Comparison of ENCODE assay signal across 35 cellular contexts in the genomic region with DNA sequence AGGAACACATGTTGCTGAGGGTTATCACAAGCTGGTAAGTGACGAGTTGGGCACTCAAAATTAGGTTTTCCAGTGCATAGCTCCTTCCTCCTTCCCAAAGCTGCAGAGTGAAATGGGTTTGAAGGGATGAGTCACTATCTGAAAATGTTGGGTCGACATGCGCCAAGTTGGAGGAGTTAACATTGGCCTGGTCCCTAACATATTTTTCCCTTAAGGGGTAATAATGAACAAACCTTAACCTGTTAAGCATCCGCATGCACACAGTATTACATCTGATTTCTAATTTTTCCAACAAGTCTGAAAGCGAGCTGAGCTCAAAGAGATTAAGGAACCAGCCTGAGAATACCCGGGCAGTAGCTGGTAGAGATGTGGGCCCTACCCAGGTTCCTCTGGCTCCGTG. TPM values are rescaled to one million over a fixed set of nuclear protein-coding genes. Genes with fewer than 3 reads are reported as not detected.
DNase-seq lines count a peak whose midpoint lies in the region; ATAC-seq, FAIRE-seq and TF ChIP-seq lines count a peak whose summit lies in the region.
"Had no signal": no experiment of that assay in that cellular context is flagged by ENCODE, and none has a peak within 500 bp of the region (broad histone marks: within the 10 kb centered on the region; RNA-seq: fewer than 3 reads in every experiment).

No MANE protein-coding gene starts in this region.

- 96% methylated on average over 7 of the region's 7 CpGs for WGBS in liver
- 71 to 89% (median 81%) methylated on average over 7 of the region's 7 CpGs for WGBS in spleen, 5 donors

- H3K79me2 ChIP-seq in astrocyte (ENCODE audit: insufficient read depth, low read length) = no peaks in the 10 kb centered on the region

- in situ Hi-C loops in GM13977 (cut with MboI; ENCODE audit: low pct_unique_long_range_greater_than_20kb, low sequenced_read_pairs, unreplicated experiment) = no loop called here

- no peak for ATAC-seq in GM18502 (IDR thresholded peaks at IDR 0.05; ENCODE audit: poor library complexity, unreplicated experiment)
- ATAC-seq: activated naive CD8-positive, alpha-beta T cell treated with anti-CD3 and anti-CD28 coated beads, Interleukin-2, amount 50 U/mL, for 24 hours; GM12878; left lung; Panc1; right cardiac atrium had no signal

- H3K4me2 ChIP-seq in astrocyte (ENCODE audit: low read length) = no peak overlapping the region

- no peak overlapping the region for H3K27ac Mint-ChIP-seq in astrocyte (ENCODE audit: unreplicated experiment)
- H3K27ac Mint-ChIP-seq: activated CD4-positive, alpha-beta memory T cell treated with anti-CD3 and anti-CD28 coated beads, Interleukin-2, amount 10 ng/mL, durations not matched to agents 7 days and 5 days; activated naive CD8-positive, alpha-beta T cell treated with anti-CD3 and anti-CD28 coated beads, Interleukin-2, amount 50 U/mL, for 24 hours; CD14-positive monocyte; H9; stimulated activated naive CD8-positive, alpha-beta T cell treated with anti-CD3 and anti-CD28 coated beads, Interleukin-15, Interleukin-2, amounts not matched to agents 100 ng/mL and 50 ng/mL, for 24 hours had no signal

- H3K27ac ChIP-seq in astrocyte (ENCODE audit: low read depth, low read length) (no peak overlapping the region), liver (ENCODE audit: low read depth in 1 of 2, low read length in 2 of 2) (peak overlapping the region; percentile 71 to 74), spleen (no peak overlapping the region)
- H3K27ac ChIP-seq: brain microvascular endothelial cell, HL-60, left lung had no signal

- H3K36me3 ChIP-seq in astrocyte (ENCODE audit: insufficient read depth, low read length) (no peaks in the 10 kb centered on the region), liver (ENCODE audit: control insufficient read depth in 4 of 4, insufficient read depth in 3 of 4, low read depth in 1 of 4, low read length in 3 of 4) (no peaks in the 10 kb centered on the region), spleen (no peaks in the 10 kb centered on the region)
- H3K36me3 ChIP-seq: brain microvascular endothelial cell, left lung, thyroid gland had no signal

- H3K27me3 ChIP-seq in astrocyte (ENCODE audit: insufficient read depth, low read length) (no peaks in the 10 kb centered on the region), liver (ENCODE audit: control insufficient read depth in 4 of 4, insufficient read depth in 4 of 4, low read length in 3 of 4) (no peaks in the 10 kb centered on the region), spleen (replicated peaks in 1 of 7) (no peaks in the 10 kb centered on the region)
- H3K27me3 ChIP-seq: brain microvascular endothelial cell, left lung, thyroid gland had no signal

- peaks cover 13% of the 10 kb centered on the region for H3K4me1 Mint-ChIP-seq in astrocyte (ENCODE audit: low read depth, unreplicated experiment)
- H3K4me1 Mint-ChIP-seq: activated CD4-positive, alpha-beta memory T cell treated with anti-CD3 and anti-CD28 coated beads, Interleukin-2, amount 10 ng/mL, durations not matched to agents 7 days and 5 days; activated naive CD8-positive, alpha-beta T cell treated with anti-CD3 and anti-CD28 coated beads, Interleukin-2, amount 50 U/mL, for 24 hours; CD14-positive monocyte; H9 had no signal

- H2AFZ ChIP-seq in astrocyte (ENCODE audit: low read depth, low read length) = no peak overlapping the region

- no peaks in the 10 kb centered on the region for H3K27me3 Mint-ChIP-seq in astrocyte (ENCODE audit: low read depth, unreplicated experiment)
- H3K27me3 Mint-ChIP-seq: activated naive CD8-positive, alpha-beta T cell treated with anti-CD3 and anti-CD28 coated beads, Interleukin-2, amount 50 U/mL, for 24 hours had no signal

- TF ChIP-seq RAD21 in liver (IDR thresholded peaks at IDR 0.05) = no peak

- no peak overlapping the region for H3K4me3 Mint-ChIP-seq in astrocyte (ENCODE audit: unreplicated experiment)
- H3K4me3 Mint-ChIP-seq: activated CD4-positive, alpha-beta memory T cell treated with anti-CD3 and anti-CD28 coated beads, Interleukin-2, amount 10 ng/mL, durations not matched to agents 7 days and 5 days; activated naive CD8-positive, alpha-beta T cell treated with anti-CD3 and anti-CD28 coated beads, Interleukin-2, amount 50 U/mL, for 24 hours; CD14-positive monocyte; H9; stimulated activated naive CD8-positive, alpha-beta T cell treated with anti-CD3 and anti-CD28 coated beads, Interleukin-15, Interleukin-2, amounts not matched to agents 100 ng/mL and 50 ng/mL, for 24 hours had no signal

- H3K36me3 Mint-ChIP-seq in astrocyte (ENCODE audit: low read depth, unreplicated experiment) = no peaks in the 10 kb centered on the region
- H3K36me3 Mint-ChIP-seq: CD14-positive monocyte had no signal

- no peak for FAIRE-seq in astrocyte (lab: Jason Lieb, UNC)
- FAIRE-seq: endothelial cell of umbilical vein, GM12878 had no signal

- DNase-seq in HCEC 1CT = peak; percentile 45
- DNase-seq in astrocyte (ENCODE audit: low read depth) = peak; percentile 18
- DNase-seq in GM13977 (ENCODE audit: low spot score) = no peak
- no peak for DNase-seq in NCI-H1092 (lab: John Stamatoyannopoulos, UW)
- DNase-seq in spleen = no peak
- DNase-seq: activated CD4-positive, alpha-beta memory T cell treated with anti-CD3 and anti-CD28 coated beads, Interleukin-2, amount 10 ng/mL, durations not matched to agents 7 days and 5 days; activated CD4-positive, CD25-positive, alpha-beta regulatory T cell treated with anti-CD3 and anti-CD28 coated beads, Interleukin-2, amount 50 U/mL, for 72 hours; activated CD8-positive, alpha-beta memory T cell treated with anti-CD3 and anti-CD28 coated beads, Interleukin-2, amount 50 U/mL, for 4 hours; activated naive CD4-positive, alpha-beta T cell; activated naive CD8-positive, alpha-beta T cell treated with anti-CD3 and anti-CD28 coated beads, Interleukin-2, amount 50 U/mL, for 24 hours; brain microvascular endothelial cell; DMS79 treated with DMSO at 0.1 percent for 48 hours; glutamatergic neuron; H9; islet precursor cell; left lung; mesendoderm; MV-4-11; NCI-H146; NCI-H446; NCI-H774; posterior cingulate gyrus; right cardiac atrium; SHP77 treated with DMSO at 0.1 percent for 48 hours; stimulated activated CD8-positive, alpha-beta memory T cell treated with anti-CD3 and anti-CD28 coated beads, Interleukin-4, amount 100 ng/mL, for 48 hours; thyroid gland had no signal

- H3K9me3 ChIP-seq in astrocyte (ENCODE audit: insufficient read depth, low read depth, low read length) = no peaks in the 10 kb centered on the region
- H3K9me3 ChIP-seq in liver (ENCODE audit: control insufficient read depth in 4 of 4, low read length in 3 of 4) = peaks cover 0 to 3% (median 0%) of the 10 kb centered on the region in 4 donors
- H3K9me3 ChIP-seq in spleen = peaks cover 0 to 9% (median 0%) of the 10 kb centered on the region in 8 donors
- H3K9me3 ChIP-seq: left lung, thyroid gland had no signal

- H3K4me3 ChIP-seq in astrocyte (ENCODE audit: insufficient read depth, low read depth, low read length) (no peak overlapping the region), liver (ENCODE audit: low read depth in 1 of 3, low read length in 3 of 3) (no peak overlapping the region), spleen (no peak overlapping the region)
- H3K4me3 ChIP-seq: GM12878, left lung, thyroid gland had no signal

- no peak for TF ChIP-seq CTCF in astrocyte (IDR thresholded peaks at IDR 0.05; ENCODE audit: insufficient read depth, low read depth, low read length)
- TF ChIP-seq CTCF in liver (IDR thresholded peaks at IDR 0.05; ENCODE audit: low read depth, low read length, missing input control) = no peak
- no peak for TF ChIP-seq CTCF in GM13977 (IDR thresholded peaks at IDR 0.05; ENCODE audit: extremely low read depth, insufficient read depth, missing control alignments)
- no peak for TF ChIP-seq CTCF in spleen (IDR thresholded peaks at IDR 0.05 in 8 of 11, conservative IDR thresholded peaks at IDR 0.05 in 3 of 11)

- TF ChIP-seq POLR2A in spleen (IDR thresholded peaks at IDR 0.05) = no peak

- no peaks in the 10 kb centered on the region for H3K4me1 ChIP-seq in astrocyte (ENCODE audit: insufficient read depth, low read length)
- peaks cover 7 to 37% (median 17%) of the 10 kb centered on the region in 4 donors for H3K4me1 ChIP-seq in liver (ENCODE audit: control insufficient read depth in 4 of 4, insufficient read depth in 4 of 4, low read length in 3 of 4)
- peaks cover 0 to 2% (median 0%) of the 10 kb centered on the region in 6 donors for H3K4me1 ChIP-seq in spleen
- H3K4me1 ChIP-seq: left lung had no signal

- no peaks in the 10 kb centered on the region for H3K9me3 Mint-ChIP-seq in astrocyte (ENCODE audit: unreplicated experiment)
- H3K9me3 Mint-ChIP-seq: activated CD4-positive, alpha-beta memory T cell treated with anti-CD3 and anti-CD28 coated beads, Interleukin-2, amount 10 ng/mL, durations not matched to agents 7 days and 5 days; activated naive CD8-positive, alpha-beta T cell treated with anti-CD3 and anti-CD28 coated beads, Interleukin-2, amount 50 U/mL, for 24 hours; stimulated activated naive CD8-positive, alpha-beta T cell treated with anti-CD3 and anti-CD28 coated beads, Interleukin-15, Interleukin-2, amounts not matched to agents 100 ng/mL and 50 ng/mL, for 24 hours had no signal

- no peak overlapping the region for H3K9ac ChIP-seq in astrocyte (ENCODE audit: low read length)
- no peak overlapping the region for H3K9ac ChIP-seq in liver (ENCODE audit: low read depth in 1 of 2, low read length in 2 of 2)

- intact Hi-C loops in spleen (cut with DNase I; ENCODE audit: low total_unique reads) = no loop called here

- no peaks in the 10 kb centered on the region for H4K20me1 ChIP-seq in astrocyte (ENCODE audit: insufficient read depth, low read length)

TF ChIP-seq in liver, 16 proteins besides CTCF, POLR2A, EP300 and RAD21 (continues in another document):
- TF ChIP-seq FOXA1 (IDR thresholded peaks at IDR 0.05) = no peak
- no peak for TF ChIP-seq FOXA2 (IDR thresholded peaks at IDR 0.05)
- TF ChIP-seq GABPA (IDR thresholded peaks at IDR 0.05 in 1 of 2, conservative IDR thresholded peaks at IDR 0.05 in 1 of 2) = no peak

RNA-seq across cellular contexts. Expression of a gene that starts 20.6 kb away (rescaled TPM):
- not detected in 2 replicates for total RNA-seq in astrocyte
- under 1 TPM; 0.05 to 0.08 TPM for total RNA-seq in liver
- polyA plus RNA-seq in liver = under 1 TPM; 0.08 to 0.44 TPM
- total RNA-seq in spleen = not detected
- not detected for polyA plus RNA-seq in spleen
- total RNA-seq: activated CD4-positive, alpha-beta memory T cell treated with anti-CD3 and anti-CD28 coated beads, Interleukin-2, amount 10 ng/mL, durations not matched to agents 7 days and 5 days; endothelial cell of umbilical vein; GM12878; H9; left lung; right cardiac atrium; T-helper 2 cell treated with Interferon-gamma antibody and Interleukin-4, amounts not matched to agents 100 ng/mL and 5 ng/mL, for 36 hours had no signal
- polyA plus RNA-seq: CD14-positive monocyte, endothelial cell of umbilical vein, GM12878, right cardiac atrium had no signal

Comparison
In these comparisons a context has a peak if more than half of its experiments do, and no peak if none do; other contexts are left out.
1. DNase-seq: peak in HCEC 1CT (single experiment) and astrocyte (single experiment); none in GM13977 (single experiment), NCI-H1092 (single experiment) and spleen (single experiment).
2. H3K27ac ChIP-seq: peak in liver (2 of 2); none in astrocyte (single experiment) and spleen (0 of 8).